Comparison of ENCODE assay signal across 10 cellular contexts in genomic region chr10:128080641-128081040, GRCh38.
"Had no signal": no experiment of that assay in that cellular context is flagged by ENCODE, and none has a peak within 500 bp of the region (broad histone marks: within the 10 kb centered on the region; RNA-seq: fewer than 3 reads in every experiment).

No MANE protein-coding gene starts in this region.

- DNase-seq: activated CD4-positive, alpha-beta T cell treated with anti-CD3 and anti-CD28 coated beads, Interleukin-2, amount 50 U/mL, for 1 hour; activated gamma-delta T cell treated with Interleukin-2 at 50 U/mL for 16 hours; stimulated activated CD4-positive, alpha-beta T cell treated with anti-CD3 and anti-CD28 coated beads, Interleukin-2, amount 100 ng/mL, for 48 hours; stimulated activated naive B cell treated with anti-CD40 and anti-IgM and Interleukin-4, amounts not matched to agents 10 μg/mL and 1 μg/mL and 100 μg/mL, for 72 hours; T1000; thyroid gland had no signal

- H3K4me3 Mint-ChIP-seq: activated CD8-positive, alpha-beta memory T cell treated with anti-CD3 and anti-CD28 coated beads, Interleukin-2, amount 10 ng/mL, durations not matched to agents 7 days and 5 days; stimulated activated naive B cell treated with anti-CD40 and anti-IgM and Interleukin-4, amounts not matched to agents 10 μg/mL and 1 μg/mL and 100 μg/mL, for 72 hours had no signal

- H3K9me3 ChIP-seq: thyroid gland had no signal

- H3K9me3 Mint-ChIP-seq: stimulated activated naive B cell treated with anti-CD40 and anti-IgM and Interleukin-4, amounts not matched to agents 10 μg/mL and 1 μg/mL and 100 μg/mL, for 72 hours had no signal

- H3K27ac Mint-ChIP-seq: activated CD8-positive, alpha-beta memory T cell treated with anti-CD3 and anti-CD28 coated beads, Interleukin-2, amount 10 ng/mL, durations not matched to agents 7 days and 5 days; stimulated activated naive B cell treated with anti-CD40 and anti-IgM and Interleukin-4, amounts not matched to agents 10 μg/mL and 1 μg/mL and 100 μg/mL, for 72 hours had no signal

- H3K4me1 ChIP-seq: parathyroid adenoma, thyroid gland had no signal

- H3K27me3 Mint-ChIP-seq: activated CD8-positive, alpha-beta memory T cell treated with anti-CD3 and anti-CD28 coated beads, Interleukin-2, amount 10 ng/mL, durations not matched to agents 7 days and 5 days; stimulated activated naive B cell treated with anti-CD40 and anti-IgM and Interleukin-4, amounts not matched to agents 10 μg/mL and 1 μg/mL and 100 μg/mL, for 72 hours had no signal

- H3K27me3 ChIP-seq: dorsolateral prefrontal cortex, thyroid gland had no signal

- H2AFZ ChIP-seq: parathyroid adenoma had no signal

- H3K4me3 ChIP-seq: dorsolateral prefrontal cortex, thyroid gland had no signal

- H3K79me2 ChIP-seq: parathyroid adenoma had no signal

- H3K9ac ChIP-seq: parathyroid adenoma had no signal

- ATAC-seq: activated CD4-positive, CD25-positive, alpha-beta regulatory T cell treated with anti-CD3 and anti-CD28 coated beads, Interleukin-2, amount 50 U/mL, for 24 hours; activated CD8-positive, alpha-beta memory T cell treated with anti-CD3 and anti-CD28 coated beads, Interleukin-2, amount 10 ng/mL, durations not matched to agents 7 days and 5 days; stimulated activated naive B cell treated with anti-CD40 and anti-IgM and Interleukin-4, amounts not matched to agents 10 μg/mL and 1 μg/mL and 100 μg/mL, for 72 hours had no signal

- H3K27ac ChIP-seq: dorsolateral prefrontal cortex, parathyroid adenoma, thyroid gland had no signal

- H3K4me1 Mint-ChIP-seq: activated CD8-positive, alpha-beta memory T cell treated with anti-CD3 and anti-CD28 coated beads, Interleukin-2, amount 10 ng/mL, durations not matched to agents 7 days and 5 days; stimulated activated naive B cell treated with anti-CD40 and anti-IgM and Interleukin-4, amounts not matched to agents 10 μg/mL and 1 μg/mL and 100 μg/mL, for 72 hours had no signal
